Comparison of ENCODE assay signal across 9 cellular contexts in the genomic region with DNA sequence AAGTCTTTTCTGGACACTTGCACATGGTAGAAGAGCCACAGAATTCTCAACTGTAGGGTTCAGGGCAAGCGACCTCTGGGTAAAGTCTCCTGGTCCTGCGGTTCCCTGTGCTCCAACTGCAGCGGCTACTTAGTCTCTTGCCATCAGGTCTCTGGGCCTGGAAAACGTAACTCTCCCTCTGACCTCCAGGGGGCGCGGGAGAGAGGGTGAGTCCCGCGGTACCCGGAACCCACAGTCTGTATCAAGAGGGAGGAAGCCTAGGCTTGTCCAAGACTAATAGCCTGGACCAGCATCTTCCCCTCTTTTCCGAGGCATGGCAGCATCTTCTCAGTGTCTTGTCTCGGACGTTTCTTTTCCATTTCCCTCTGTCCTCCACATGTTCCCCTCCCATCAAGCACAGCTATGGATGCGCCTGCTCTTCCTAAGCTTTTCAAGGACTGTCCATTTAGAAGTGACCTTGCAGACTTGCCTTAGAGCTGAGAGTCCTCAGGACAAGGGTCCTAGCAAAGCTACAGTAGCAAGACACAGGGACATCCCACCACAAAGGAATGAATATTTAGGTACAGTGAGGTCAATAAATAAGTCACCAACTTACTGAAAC. TPM values are rescaled to one million over a fixed set of nuclear protein-coding genes. Genes with fewer than 3 reads are reported as not detected.
DNase-seq lines count a peak whose midpoint lies in the region; ATAC-seq and TF ChIP-seq lines count a peak whose summit lies in the region.
"Had no signal": no experiment of that assay in that cellular context is flagged by ENCODE, and none has a peak within 500 bp of the region (broad histone marks: within the 10 kb centered on the region; RNA-seq: fewer than 3 reads in every experiment).

No MANE protein-coding gene starts in this region.

- H3K9me3 ChIP-seq in thoracic aorta, result no peaks in the 10 kb centered on the region

- intact Hi-C loops in dorsolateral prefrontal cortex (cut with DNase I), result no loop called here

- no peak overlapping the region for H3K4me3 Mint-ChIP-seq in naive B cell

- no peak overlapping the region for H3K27ac Mint-ChIP-seq in naive B cell

- TF ChIP-seq CTCF in dorsolateral prefrontal cortex (IDR thresholded peaks at IDR 0.05 in 54 of 56, conservative IDR thresholded peaks at IDR 0.05 in 2 of 56; ENCODE audit: low read depth in 1 of 56, partially characterized antibody in 56 of 56), result peak in 54 of 56 donors; percentile 22 to 70 (median 57)
- TF ChIP-seq CTCF in thoracic aorta (IDR thresholded peaks at IDR 0.05), result peak; percentile 59

- H3K27me3 ChIP-seq in dorsolateral prefrontal cortex (peaks cover 0 to 2% (median 0%) of the 10 kb centered on the region in 45 donors), thoracic aorta (replicated peaks; ENCODE audit: insufficient read depth) (no peaks in the 10 kb centered on the region)

- H3K27ac ChIP-seq in dorsolateral prefrontal cortex (no peak overlapping the region), thoracic aorta (no peak overlapping the region)
- H3K27ac ChIP-seq: skin epidermis had no signal

- peaks cover 0 to under 1% (median 0%) of the 10 kb centered on the region in 7 donors for H3K9me3 Mint-ChIP-seq in naive B cell

- ATAC-seq in GM18868 (IDR thresholded peaks at IDR 0.05; ENCODE audit: unreplicated experiment), result peak; percentile 53
- peak; percentile 61 to 84 for ATAC-seq in naive B cell (ENCODE audit: low read depth in 2 of 2)
- no peak for ATAC-seq in thoracic aorta (ENCODE audit: insufficient number of reproducible peaks, low FRiP score, low read depth)
- ATAC-seq in GM19395 (IDR thresholded peaks at IDR 0.05; ENCODE audit: unreplicated experiment), result no peak

- H3K4me1 Mint-ChIP-seq in naive B cell, result peaks cover 0 to 4% (median 4%) of the 10 kb centered on the region in 3 donors

- H3K27me3 Mint-ChIP-seq in naive B cell, result peaks cover 30 to 54% (median 39%) of the 10 kb centered on the region in 3 donors

- DNase-seq in AG20443 (ENCODE audit: low spot score) (peak; percentile 75), NCI-H1048 (lab: John Stamatoyannopoulos, UW) (peak; percentile 7), dorsolateral prefrontal cortex (peak in 4 of 10 donors; percentile 36 to 61 (median 45)), naive B cell (peak; percentile 54), thoracic aorta (ENCODE audit: low spot score) (no peak)
- DNase-seq in activated CD4-positive, alpha-beta T cell treated with anti-CD3 and anti-CD28 coated beads for 48 hours, result peak; percentile 70

- no peaks in the 10 kb centered on the region for H3K36me3 Mint-ChIP-seq in naive B cell

- H3K4me1 ChIP-seq in thoracic aorta (ENCODE audit: control insufficient read depth in 1 of 2, low read depth in 2 of 2), result no peaks in the 10 kb centered on the region

- no peaks in the 10 kb centered on the region for H3K36me3 ChIP-seq in thoracic aorta

- H3K4me3 ChIP-seq in dorsolateral prefrontal cortex (no peak overlapping the region), thoracic aorta (no peak overlapping the region)
- H3K4me3 ChIP-seq: skin epidermis had no signal

RNA-seq across cellular contexts. Expression of gene FSTL4, which starts 59.3 kb away (rescaled TPM):
- total RNA-seq in dorsolateral prefrontal cortex (10 to 100 TPM; 13.3 to 54.6 (median 36.8) TPM), thoracic aorta (not detected)
- under 1 TPM in 5 of 6 donors, not detected in 1; 0.22 to 0.78 (median 0.48) TPM for polyA plus RNA-seq in naive B cell (ENCODE audit: low read depth in 6 of 6)

Comparison
In these comparisons a context has a peak if more than half of its experiments do, and no peak if none do; other contexts are left out.
1. ATAC-seq: peak in GM18868 (single experiment) and naive B cell (2 of 2); none in thoracic aorta (single experiment) and GM19395 (single experiment).
2. RNA of gene FSTL4, which starts 59.3 kb away (total RNA-seq): 13.3 to 54.6 TPM in dorsolateral prefrontal cortex; not detected in thoracic aorta; every median in the first group is over 10 times any median in the second.